11 cellular contexts compared by ENCODE assay signal in genomic region chr7:73124126-73124525, GRCh38. TPM values are rescaled to one million over a fixed set of nuclear protein-coding genes. Genes with fewer than 3 reads are reported as not detected.
"Had no signal": no experiment of that assay in that cellular context is flagged by ENCODE, and none has a peak within 500 bp of the region (broad histone marks: within the 10 kb centered on the region; RNA-seq: fewer than 3 reads in every experiment).

No MANE protein-coding gene starts in this region.

RNA-seq across cellular contexts. Expression of gene SPDYE9, which starts 38.3 kb away (rescaled TPM):
- total RNA-seq: activated CD8-positive, alpha-beta memory T cell treated with anti-CD3 and anti-CD28 coated beads for 36 hours; activated T-cell treated with anti-CD3 and anti-CD28 coated beads, Interleukin-2, amount 50 U/mL, for 72 hours; astrocyte; bronchial epithelial cell; esophagus muscularis mucosa; glomerular endothelial cell; neural crest cell; omental fat pad; smooth muscle cell; upper lobe of left lung had no signal
- polyA plus RNA-seq: adipose tissue, smooth muscle cell had no signal
